ENCODE assay signal across 11 cellular contexts in genomic region chr1:46130144-46130543, GRCh38. TPM values are rescaled to one million over a fixed set of nuclear protein-coding genes. Genes with fewer than 3 reads are reported as not detected.
A peak's percentile ranks its signal among the peaks of the same experiment; 100 is the strongest.
DNase-seq lines count a peak whose midpoint lies in the region; ATAC-seq and TF ChIP-seq lines count a peak whose summit lies in the region.
"Had no signal": no experiment of that assay in that cellular context is flagged by ENCODE, and none has a peak within 500 bp of the region (broad histone marks: within the 10 kb centered on the region; RNA-seq: fewer than 3 reads in every experiment).

No MANE protein-coding gene starts in this region.

- no peak overlapping the region for H3K27ac Mint-ChIP-seq in natural killer cell treated with Interleukin-12 subunit alpha and Interleukin-12 subunit beta and Interleukin-15 and Interleukin-18, amount 100 ng/mL, for 72 hours

- H3K4me3 Mint-ChIP-seq in natural killer cell treated with Interleukin-12 subunit alpha and Interleukin-12 subunit beta and Interleukin-15 and Interleukin-18, amount 100 ng/mL, for 72 hours = peak overlapping the region; percentile 95

- peak overlapping the region; percentile 81 for H3K4me3 ChIP-seq in BLaER1
- peak overlapping the region; percentile 75 for H3K4me3 ChIP-seq in Karpas-422 (ENCODE audit: low read length)
- H3K4me3 ChIP-seq in coronary artery = peak overlapping the region; percentile 79
- H3K4me3 ChIP-seq in body of pancreas = no peak overlapping the region

- TF ChIP-seq POLR2A in body of pancreas (IDR thresholded peaks at IDR 0.05) = no peak

- H3K4me1 ChIP-seq in BLaER1 (peaks cover 39% of the 10 kb centered on the region), Karpas-422 (ENCODE audit: low read length) (peaks cover 42% of the 10 kb centered on the region), body of pancreas (peaks cover 11% of the 10 kb centered on the region)

- H3K9me2 ChIP-seq in Karpas-422 (replicated peaks; ENCODE audit: insufficient read depth, low read length) = no peaks in the 10 kb centered on the region

- peak overlapping the region; percentile 97 for H3K9ac ChIP-seq in BLaER1
- peak overlapping the region; percentile 92 for H3K9ac ChIP-seq in Karpas-422 (ENCODE audit: low read length)

- peaks cover 32% of the 10 kb centered on the region; the same call in 1 of the 2 replicates for H4K20me1 ChIP-seq in BLaER1
- H4K20me1 ChIP-seq in Karpas-422 (ENCODE audit: insufficient read depth, low read depth, low read length) = no peaks in the 10 kb centered on the region

- H3K79me2 ChIP-seq in Karpas-422 (ENCODE audit: low read length) = peaks cover 66% of the 10 kb centered on the region

- intact Hi-C loops in body of pancreas (cut with DNase I) = no loop called here

- no peak for TF ChIP-seq CTCF in coronary artery (IDR thresholded peaks at IDR 0.05)
- TF ChIP-seq CTCF in body of pancreas (IDR thresholded peaks at IDR 0.05) = no peak

- H3K27ac ChIP-seq in BLaER1 (peak overlapping the region; percentile 73), Karpas-422 (ENCODE audit: low read length) (peak overlapping the region; percentile 20), coronary artery (no peak overlapping the region), body of pancreas (no peak overlapping the region)

- peaks cover 10 to 20% of the 10 kb centered on the region in 2 donors for H3K27me3 Mint-ChIP-seq in natural killer cell treated with Interleukin-12 subunit alpha and Interleukin-12 subunit beta and Interleukin-15 and Interleukin-18, amount 100 ng/mL, for 72 hours

- peak overlapping the region; percentile 89 for H3K4me2 ChIP-seq in BLaER1
- H3K4me2 ChIP-seq in Karpas-422 (ENCODE audit: low read depth, low read length, poor library complexity, severe bottlenecking) = peak overlapping the region; percentile 82

- peaks cover 23% of the 10 kb centered on the region in 2 donors for H3K4me1 Mint-ChIP-seq in natural killer cell treated with Interleukin-12 subunit alpha and Interleukin-12 subunit beta and Interleukin-15 and Interleukin-18, amount 100 ng/mL, for 72 hours (ENCODE audit: low read depth in 2 of 2)

- 53 to 70% methylated on average over 1 of the region's 1 CpG for WGBS in body of pancreas, 2 donors

- H3K9me3 ChIP-seq in BLaER1 (no peaks in the 10 kb centered on the region), Karpas-422 (ENCODE audit: low read length) (no peaks in the 10 kb centered on the region), body of pancreas (no peaks in the 10 kb centered on the region)

- H3K9me3 Mint-ChIP-seq in natural killer cell treated with Interleukin-12 subunit alpha and Interleukin-12 subunit beta and Interleukin-15 and Interleukin-18, amount 100 ng/mL, for 72 hours = no peaks in the 10 kb centered on the region

- DNase-seq in Karpas-422 (no peak), coronary artery (ENCODE audit: low spot score) (no peak), body of pancreas (no peak), T1000 (lab: John Stamatoyannopoulos, UW) (no peak), SK-N-DZ (ENCODE audit: low spot score) (no peak)
- no peak for DNase-seq in natural killer cell treated with Interleukin-12 subunit alpha and Interleukin-12 subunit beta and Interleukin-15 and Interleukin-18, amount 100 ng/mL, for 72 hours (ENCODE audit: low spot score)
- DNase-seq: aorta, left colon, NCI-H146 had no signal

- H2AFZ ChIP-seq in Karpas-422 (ENCODE audit: low read length) = no peak overlapping the region

- no peaks in the 10 kb centered on the region for H3K36me3 Mint-ChIP-seq in natural killer cell treated with Interleukin-12 subunit alpha and Interleukin-12 subunit beta and Interleukin-15 and Interleukin-18, amount 100 ng/mL, for 72 hours

- no peak for ATAC-seq in natural killer cell treated with Interleukin-12 subunit alpha and Interleukin-12 subunit beta and Interleukin-15 and Interleukin-18, amount 100 ng/mL, for 72 hours
- ATAC-seq in body of pancreas (no peak), HG02678 (IDR thresholded peaks at IDR 0.05; ENCODE audit: unreplicated experiment) (no peak)
- ATAC-seq: left colon had no signal

- peaks cover 22% of the 10 kb centered on the region; the same call in 1 of the 2 replicates for H3K36me3 ChIP-seq in BLaER1
- peaks cover 5% of the 10 kb centered on the region; the same call in 1 of the 2 replicates for H3K36me3 ChIP-seq in Karpas-422 (ENCODE audit: insufficient read depth, low read length)
- no peaks in the 10 kb centered on the region for H3K36me3 ChIP-seq in body of pancreas (replicated peaks in 1 of 2; ENCODE audit: insufficient read depth in 1 of 2, low read depth in 2 of 2)

- H3K27me3 ChIP-seq in BLaER1 (no peaks in the 10 kb centered on the region), Karpas-422 (ENCODE audit: low read length) (no peaks in the 10 kb centered on the region), body of pancreas (peaks cover 0 to 10% of the 10 kb centered on the region in 2 donors)

RNA-seq across cellular contexts. Expression of gene PIK3R3, which starts 2.3 kb away (rescaled TPM):
- 10.4 and 12.7 TPM in 2 replicates for total RNA-seq in Karpas-422 (2014; rRNA removed; shearing (Covaris generic); ENCODE audit: low replicate concordance)
- total RNA-seq in natural killer cell treated with Interleukin-12 subunit alpha and Interleukin-12 subunit beta and Interleukin-15 and Interleukin-18, amount 100 ng/mL, for 72 hours = 1 to 10 TPM; 3.3 to 7.4 TPM
- 10 to 100 TPM in 1 of 2 donors, 1 to 10 TPM in 1; 6.2 to 12.9 TPM for total RNA-seq in body of pancreas
- 21.2 and 24.3 TPM in 2 replicates for polyA plus RNA-seq in SK-N-DZ (2014; cell fraction: cytosol; rRNA removed)
- 11.0 and 14.0 TPM in 2 replicates for polyA plus RNA-seq in SK-N-DZ (2014; cell fraction: nucleus; rRNA removed)

RNA-seq across cellular contexts. Expression of gene TSPAN1, which starts 44.7 kb away (rescaled TPM):
- not detected in 2 replicates for total RNA-seq in Karpas-422 (2014; rRNA removed; shearing (Covaris generic); ENCODE audit: low replicate concordance)
- not detected for total RNA-seq in natural killer cell treated with Interleukin-12 subunit alpha and Interleukin-12 subunit beta and Interleukin-15 and Interleukin-18, amount 100 ng/mL, for 72 hours
- total RNA-seq in body of pancreas = 1 to 10 TPM in 1 of 2 donors, under 1 TPM in 1; 0.66 to 5.2 TPM
- polyA plus RNA-seq in SK-N-DZ (2014; cell fraction: cytosol; rRNA removed) = 0.21 TPM in 1 of 2 replicates, not detected in the other
- polyA plus RNA-seq in SK-N-DZ (2014; cell fraction: nucleus; rRNA removed) = not detected in 2 replicates

RNA-seq across cellular contexts. Expression of gene P3R3URF, which starts 46.1 kb away (rescaled TPM):
- not detected in 2 replicates for total RNA-seq in Karpas-422 (2014; rRNA removed; shearing (Covaris generic); ENCODE audit: low replicate concordance)
- not detected for total RNA-seq in natural killer cell treated with Interleukin-12 subunit alpha and Interleukin-12 subunit beta and Interleukin-15 and Interleukin-18, amount 100 ng/mL, for 72 hours
- total RNA-seq in body of pancreas = not detected
- polyA plus RNA-seq in SK-N-DZ (2014; cell fraction: cytosol; rRNA removed) = not detected in 2 replicates
- polyA plus RNA-seq in SK-N-DZ (2014; cell fraction: nucleus; rRNA removed) = not detected in 2 replicates
- total RNA-seq: aorta, left colon had no signal
- polyA plus RNA-seq: aorta had no signal

Comparison
In these comparisons a context has a peak if more than half of its experiments do, and no peak if none do; other contexts are left out.
1. H3K27ac ChIP-seq: peak in BLaER1 (single experiment) and Karpas-422 (single experiment); none in coronary artery (0 of 2) and body of pancreas (0 of 4).
2. H3K4me3 ChIP-seq: peak in BLaER1 (single experiment), Karpas-422 (single experiment) and coronary artery (single experiment); none in body of pancreas (0 of 2).